Comparison of ENCODE assay signal across 9 cellular contexts in genomic region chr16:66524601-66525164, GRCh38. TPM values are rescaled to one million over a fixed set of nuclear protein-coding genes. Genes with fewer than 3 reads are reported as not detected.
DNase-seq lines count a peak whose midpoint lies in the region; ATAC-seq and TF ChIP-seq lines count a peak whose summit lies in the region.
"Had no signal": no experiment of that assay in that cellular context is flagged by ENCODE, and none has a peak within 500 bp of the region (broad histone marks: within the 10 kb centered on the region; RNA-seq: fewer than 3 reads in every experiment).

No MANE protein-coding gene starts in this region.

- H3K4me3 Mint-ChIP-seq in activated naive CD4-positive, alpha-beta T cell treated with anti-CD3 and anti-CD28 coated beads, Interleukin-2, amount 10 ng/mL, durations not matched to agents 7 days and 5 days, result peak overlapping the region; percentile 51
- H3K4me3 Mint-ChIP-seq in natural killer cell, result peak overlapping the region; percentile 61
- H3K4me3 Mint-ChIP-seq: brain had no signal

- DNase-seq in GDM1 (lab: John Stamatoyannopoulos, UW) (peak; percentile 82), natural killer cell (no peak), NCI-H524 treated with DMSO at 0.1 percent for 48 hours (lab: John Stamatoyannopoulos, UW) (no peak), DMS53 (lab: John Stamatoyannopoulos, UW) (no peak), EL (no peak)
- peak; percentile 50 for DNase-seq in activated naive CD4-positive, alpha-beta T cell treated with anti-CD3 and anti-CD28 coated beads, Interleukin-2, amount 10 ng/mL, durations not matched to agents 7 days and 5 days

- TF ChIP-seq CTCF in natural killer cell (IDR thresholded peaks at IDR 0.05), result no peak

- CTCF ChIA-PET in activated naive CD4-positive, alpha-beta T cell treated with anti-CD3 and anti-CD28 coated beads, Interleukin-2, amount 10 ng/mL, durations not matched to agents 7 days and 5 days (lab: Charles Lee), result interaction anchor here (1.6 to 6.3 kb wide), 4 partner anchors 13 to 65 kb away, joined by 5 to 39 read pairs (median 7); partner anchors contain the start of genes CKLF and TK2

- peak overlapping the region; percentile 91 for H3K27ac Mint-ChIP-seq in activated naive CD4-positive, alpha-beta T cell treated with anti-CD3 and anti-CD28 coated beads, Interleukin-2, amount 10 ng/mL, durations not matched to agents 7 days and 5 days
- peak overlapping the region; percentile 91 to 99 for H3K27ac Mint-ChIP-seq in natural killer cell
- H3K27ac Mint-ChIP-seq: brain had no signal

- intact Hi-C loops in natural killer cell (cut with micrococcal nuclease), result no loop called here

- ATAC-seq in GM19467 (IDR thresholded peaks at IDR 0.05; ENCODE audit: unreplicated experiment), result peak; percentile 57
- ATAC-seq in HG03469 (IDR thresholded peaks at IDR 0.05; ENCODE audit: unreplicated experiment), result peak; percentile 55
- ATAC-seq in natural killer cell, result peak; percentile 19 to 74 (median 22)

- H3K27me3 Mint-ChIP-seq in activated naive CD4-positive, alpha-beta T cell treated with anti-CD3 and anti-CD28 coated beads, Interleukin-2, amount 10 ng/mL, durations not matched to agents 7 days and 5 days, result peaks cover 4% of the 10 kb centered on the region
- no peaks in the 10 kb centered on the region for H3K27me3 Mint-ChIP-seq in natural killer cell (ENCODE audit: low read depth in 2 of 2)
- H3K27me3 Mint-ChIP-seq: brain had no signal

- H3K9me3 Mint-ChIP-seq in activated naive CD4-positive, alpha-beta T cell treated with anti-CD3 and anti-CD28 coated beads, Interleukin-2, amount 10 ng/mL, durations not matched to agents 7 days and 5 days, result no peaks in the 10 kb centered on the region
- H3K9me3 Mint-ChIP-seq in natural killer cell, result no peaks in the 10 kb centered on the region
- H3K9me3 Mint-ChIP-seq: brain had no signal

- peaks cover 93% of the 10 kb centered on the region for H3K4me1 Mint-ChIP-seq in activated naive CD4-positive, alpha-beta T cell treated with anti-CD3 and anti-CD28 coated beads, Interleukin-2, amount 10 ng/mL, durations not matched to agents 7 days and 5 days
- H3K4me1 Mint-ChIP-seq in natural killer cell, result peaks cover 61 to 66% of the 10 kb centered on the region in 2 donors
- H3K4me1 Mint-ChIP-seq: brain had no signal

- H3K36me3 Mint-ChIP-seq in activated naive CD4-positive, alpha-beta T cell treated with anti-CD3 and anti-CD28 coated beads, Interleukin-2, amount 10 ng/mL, durations not matched to agents 7 days and 5 days, result peaks cover 8% of the 10 kb centered on the region
- no peaks in the 10 kb centered on the region for H3K36me3 Mint-ChIP-seq in natural killer cell

RNA-seq across cellular contexts. Expression of gene TK2, which starts 25.2 kb away (rescaled TPM):
- total RNA-seq in natural killer cell, result 10 to 100 TPM; 18.8 to 25.8 (median 25.1) TPM

RNA-seq across cellular contexts. Expression of gene CKLF, which starts 27.7 kb away (rescaled TPM):
- total RNA-seq in natural killer cell, result 10 to 100 TPM; 48.0 to 69.7 (median 54.6) TPM

RNA-seq across cellular contexts. Expression of gene CMTM1, which starts 41.6 kb away (rescaled TPM):
- total RNA-seq in natural killer cell, result 1 to 10 TPM; 4.4 to 8.5 (median 7.8) TPM

RNA-seq across cellular contexts. Expression of gene CMTM2, which starts 54.6 kb away (rescaled TPM):
- total RNA-seq in natural killer cell, result 1 to 10 TPM in 1 of 3 donors, under 1 TPM in 2; 0.61 to 1.6 (median 0.82) TPM

Comparison
In these comparisons a context has a peak if more than half of its experiments do, and no peak if none do; other contexts are left out.
1. DNase-seq: peak in GDM1 (single experiment) and activated naive CD4-positive, alpha-beta T cell treated with anti-CD3 and anti-CD28 coated beads, Interleukin-2, amount 10 ng/mL, durations not matched to agents 7 days and 5 days (single experiment); none in natural killer cell (single experiment), NCI-H524 treated with DMSO at 0.1 percent for 48 hours (single experiment), DMS53 (single experiment) and EL (single experiment).
2. Peak in every context shown above with its lines, with median percentiles within 50 percentile points of each other: ATAC-seq.